3 cellular contexts compared by ENCODE assay signal in the genomic region with DNA sequence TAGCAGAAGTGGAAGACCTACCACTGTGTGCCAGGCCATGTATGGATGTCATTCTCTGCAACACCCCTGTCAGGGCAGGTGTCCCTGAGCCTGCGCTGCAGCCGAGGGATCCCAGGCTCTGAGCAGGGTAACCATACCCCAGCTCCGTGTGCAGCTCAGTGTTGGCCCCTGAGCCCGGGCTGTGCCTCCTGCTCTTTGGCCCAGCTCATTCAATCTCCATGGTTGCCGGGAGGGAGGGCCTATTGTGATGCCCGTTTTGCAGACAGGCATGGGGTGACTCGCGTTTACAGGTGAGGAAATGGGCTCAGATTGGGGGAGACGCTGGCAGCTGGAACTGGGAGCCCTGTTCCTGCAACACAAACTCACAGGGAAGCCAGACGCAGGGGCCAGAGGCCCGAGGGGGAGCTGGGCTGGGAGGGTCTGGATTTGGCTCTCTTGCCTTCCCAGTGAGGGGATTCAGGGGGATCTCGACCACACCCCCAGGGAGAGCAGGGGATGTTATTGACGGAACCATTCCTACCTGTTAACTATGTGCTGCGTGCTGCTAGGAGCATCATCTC.
TF ChIP-seq lines count a peak whose summit lies in the region.

No MANE protein-coding gene starts in this region.

TF ChIP-seq in GM23338, 12 proteins besides CTCF, POLR2A, EP300 and RAD21 (continues in another document):
- TF ChIP-seq, protein P1, sequence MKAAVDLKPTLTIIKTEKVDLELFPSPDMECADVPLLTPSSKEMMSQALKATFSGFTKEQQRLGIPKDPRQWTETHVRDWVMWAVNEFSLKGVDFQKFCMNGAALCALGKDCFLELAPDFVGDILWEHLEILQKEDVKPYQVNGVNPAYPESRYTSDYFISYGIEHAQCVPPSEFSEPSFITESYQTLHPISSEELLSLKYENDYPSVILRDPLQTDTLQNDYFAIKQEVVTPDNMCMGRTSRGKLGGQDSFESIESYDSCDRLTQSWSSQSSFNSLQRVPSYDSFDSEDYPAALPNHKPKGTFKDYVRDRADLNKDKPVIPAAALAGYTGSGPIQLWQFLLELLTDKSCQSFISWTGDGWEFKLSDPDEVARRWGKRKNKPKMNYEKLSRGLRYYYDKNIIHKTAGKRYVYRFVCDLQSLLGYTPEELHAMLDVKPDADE (IDR thresholded peaks at IDR 0.05) = no peak
- no peak for TF ChIP-seq JUNB (IDR thresholded peaks at IDR 0.05; ENCODE audit: unreplicated experiment)
- no peak for TF ChIP-seq EZH2phosphoT487 (IDR thresholded peaks at IDR 0.05; ENCODE audit: unreplicated experiment)
- TF ChIP-seq STAT1 (IDR thresholded peaks at IDR 0.05; ENCODE audit: unreplicated experiment) = no peak
- TF ChIP-seq CREB1 (CRISPR knock-in tag; IDR thresholded peaks at IDR 0.05; ENCODE audit: low read depth) = no peak
- no peak for TF ChIP-seq ZNF114 (CRISPR knock-in tag; IDR thresholded peaks at IDR 0.05)
- no peak for TF ChIP-seq POLR2AphosphoS5 (IDR thresholded peaks at IDR 0.05; ENCODE audit: low read depth)
- no peak for TF ChIP-seq EZH2 (IDR thresholded peaks at IDR 0.05; ENCODE audit: low read depth, unreplicated experiment)
- no peak for TF ChIP-seq NANOG (IDR thresholded peaks at IDR 0.05; ENCODE audit: borderline replicate concordance)
- TF ChIP-seq, protein P2, sequence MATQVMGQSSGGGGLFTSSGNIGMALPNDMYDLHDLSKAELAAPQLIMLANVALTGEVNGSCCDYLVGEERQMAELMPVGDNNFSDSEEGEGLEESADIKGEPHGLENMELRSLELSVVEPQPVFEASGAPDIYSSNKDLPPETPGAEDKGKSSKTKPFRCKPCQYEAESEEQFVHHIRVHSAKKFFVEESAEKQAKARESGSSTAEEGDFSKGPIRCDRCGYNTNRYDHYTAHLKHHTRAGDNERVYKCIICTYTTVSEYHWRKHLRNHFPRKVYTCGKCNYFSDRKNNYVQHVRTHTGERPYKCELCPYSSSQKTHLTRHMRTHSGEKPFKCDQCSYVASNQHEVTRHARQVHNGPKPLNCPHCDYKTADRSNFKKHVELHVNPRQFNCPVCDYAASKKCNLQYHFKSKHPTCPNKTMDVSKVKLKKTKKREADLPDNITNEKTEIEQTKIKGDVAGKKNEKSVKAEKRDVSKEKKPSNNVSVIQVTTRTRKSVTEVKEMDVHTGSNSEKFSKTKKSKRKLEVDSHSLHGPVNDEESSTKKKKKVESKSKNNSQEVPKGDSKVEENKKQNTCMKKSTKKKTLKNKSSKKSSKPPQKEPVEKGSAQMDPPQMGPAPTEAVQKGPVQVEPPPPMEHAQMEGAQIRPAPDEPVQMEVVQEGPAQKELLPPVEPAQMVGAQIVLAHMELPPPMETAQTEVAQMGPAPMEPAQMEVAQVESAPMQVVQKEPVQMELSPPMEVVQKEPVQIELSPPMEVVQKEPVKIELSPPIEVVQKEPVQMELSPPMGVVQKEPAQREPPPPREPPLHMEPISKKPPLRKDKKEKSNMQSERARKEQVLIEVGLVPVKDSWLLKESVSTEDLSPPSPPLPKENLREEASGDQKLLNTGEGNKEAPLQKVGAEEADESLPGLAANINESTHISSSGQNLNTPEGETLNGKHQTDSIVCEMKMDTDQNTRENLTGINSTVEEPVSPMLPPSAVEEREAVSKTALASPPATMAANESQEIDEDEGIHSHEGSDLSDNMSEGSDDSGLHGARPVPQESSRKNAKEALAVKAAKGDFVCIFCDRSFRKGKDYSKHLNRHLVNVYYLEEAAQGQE (IDR thresholded peaks at IDR 0.05; ENCODE audit: unreplicated experiment) = no peak
- TF ChIP-seq ZNF331 (CRISPR knock-in tag; IDR thresholded peaks at IDR 0.05; ENCODE audit: low read depth) = no peak

TF ChIP-seq in H1, 55 proteins besides CTCF, POLR2A, EP300 and RAD21 (continues in another document):
- TF ChIP-seq, protein P3, sequence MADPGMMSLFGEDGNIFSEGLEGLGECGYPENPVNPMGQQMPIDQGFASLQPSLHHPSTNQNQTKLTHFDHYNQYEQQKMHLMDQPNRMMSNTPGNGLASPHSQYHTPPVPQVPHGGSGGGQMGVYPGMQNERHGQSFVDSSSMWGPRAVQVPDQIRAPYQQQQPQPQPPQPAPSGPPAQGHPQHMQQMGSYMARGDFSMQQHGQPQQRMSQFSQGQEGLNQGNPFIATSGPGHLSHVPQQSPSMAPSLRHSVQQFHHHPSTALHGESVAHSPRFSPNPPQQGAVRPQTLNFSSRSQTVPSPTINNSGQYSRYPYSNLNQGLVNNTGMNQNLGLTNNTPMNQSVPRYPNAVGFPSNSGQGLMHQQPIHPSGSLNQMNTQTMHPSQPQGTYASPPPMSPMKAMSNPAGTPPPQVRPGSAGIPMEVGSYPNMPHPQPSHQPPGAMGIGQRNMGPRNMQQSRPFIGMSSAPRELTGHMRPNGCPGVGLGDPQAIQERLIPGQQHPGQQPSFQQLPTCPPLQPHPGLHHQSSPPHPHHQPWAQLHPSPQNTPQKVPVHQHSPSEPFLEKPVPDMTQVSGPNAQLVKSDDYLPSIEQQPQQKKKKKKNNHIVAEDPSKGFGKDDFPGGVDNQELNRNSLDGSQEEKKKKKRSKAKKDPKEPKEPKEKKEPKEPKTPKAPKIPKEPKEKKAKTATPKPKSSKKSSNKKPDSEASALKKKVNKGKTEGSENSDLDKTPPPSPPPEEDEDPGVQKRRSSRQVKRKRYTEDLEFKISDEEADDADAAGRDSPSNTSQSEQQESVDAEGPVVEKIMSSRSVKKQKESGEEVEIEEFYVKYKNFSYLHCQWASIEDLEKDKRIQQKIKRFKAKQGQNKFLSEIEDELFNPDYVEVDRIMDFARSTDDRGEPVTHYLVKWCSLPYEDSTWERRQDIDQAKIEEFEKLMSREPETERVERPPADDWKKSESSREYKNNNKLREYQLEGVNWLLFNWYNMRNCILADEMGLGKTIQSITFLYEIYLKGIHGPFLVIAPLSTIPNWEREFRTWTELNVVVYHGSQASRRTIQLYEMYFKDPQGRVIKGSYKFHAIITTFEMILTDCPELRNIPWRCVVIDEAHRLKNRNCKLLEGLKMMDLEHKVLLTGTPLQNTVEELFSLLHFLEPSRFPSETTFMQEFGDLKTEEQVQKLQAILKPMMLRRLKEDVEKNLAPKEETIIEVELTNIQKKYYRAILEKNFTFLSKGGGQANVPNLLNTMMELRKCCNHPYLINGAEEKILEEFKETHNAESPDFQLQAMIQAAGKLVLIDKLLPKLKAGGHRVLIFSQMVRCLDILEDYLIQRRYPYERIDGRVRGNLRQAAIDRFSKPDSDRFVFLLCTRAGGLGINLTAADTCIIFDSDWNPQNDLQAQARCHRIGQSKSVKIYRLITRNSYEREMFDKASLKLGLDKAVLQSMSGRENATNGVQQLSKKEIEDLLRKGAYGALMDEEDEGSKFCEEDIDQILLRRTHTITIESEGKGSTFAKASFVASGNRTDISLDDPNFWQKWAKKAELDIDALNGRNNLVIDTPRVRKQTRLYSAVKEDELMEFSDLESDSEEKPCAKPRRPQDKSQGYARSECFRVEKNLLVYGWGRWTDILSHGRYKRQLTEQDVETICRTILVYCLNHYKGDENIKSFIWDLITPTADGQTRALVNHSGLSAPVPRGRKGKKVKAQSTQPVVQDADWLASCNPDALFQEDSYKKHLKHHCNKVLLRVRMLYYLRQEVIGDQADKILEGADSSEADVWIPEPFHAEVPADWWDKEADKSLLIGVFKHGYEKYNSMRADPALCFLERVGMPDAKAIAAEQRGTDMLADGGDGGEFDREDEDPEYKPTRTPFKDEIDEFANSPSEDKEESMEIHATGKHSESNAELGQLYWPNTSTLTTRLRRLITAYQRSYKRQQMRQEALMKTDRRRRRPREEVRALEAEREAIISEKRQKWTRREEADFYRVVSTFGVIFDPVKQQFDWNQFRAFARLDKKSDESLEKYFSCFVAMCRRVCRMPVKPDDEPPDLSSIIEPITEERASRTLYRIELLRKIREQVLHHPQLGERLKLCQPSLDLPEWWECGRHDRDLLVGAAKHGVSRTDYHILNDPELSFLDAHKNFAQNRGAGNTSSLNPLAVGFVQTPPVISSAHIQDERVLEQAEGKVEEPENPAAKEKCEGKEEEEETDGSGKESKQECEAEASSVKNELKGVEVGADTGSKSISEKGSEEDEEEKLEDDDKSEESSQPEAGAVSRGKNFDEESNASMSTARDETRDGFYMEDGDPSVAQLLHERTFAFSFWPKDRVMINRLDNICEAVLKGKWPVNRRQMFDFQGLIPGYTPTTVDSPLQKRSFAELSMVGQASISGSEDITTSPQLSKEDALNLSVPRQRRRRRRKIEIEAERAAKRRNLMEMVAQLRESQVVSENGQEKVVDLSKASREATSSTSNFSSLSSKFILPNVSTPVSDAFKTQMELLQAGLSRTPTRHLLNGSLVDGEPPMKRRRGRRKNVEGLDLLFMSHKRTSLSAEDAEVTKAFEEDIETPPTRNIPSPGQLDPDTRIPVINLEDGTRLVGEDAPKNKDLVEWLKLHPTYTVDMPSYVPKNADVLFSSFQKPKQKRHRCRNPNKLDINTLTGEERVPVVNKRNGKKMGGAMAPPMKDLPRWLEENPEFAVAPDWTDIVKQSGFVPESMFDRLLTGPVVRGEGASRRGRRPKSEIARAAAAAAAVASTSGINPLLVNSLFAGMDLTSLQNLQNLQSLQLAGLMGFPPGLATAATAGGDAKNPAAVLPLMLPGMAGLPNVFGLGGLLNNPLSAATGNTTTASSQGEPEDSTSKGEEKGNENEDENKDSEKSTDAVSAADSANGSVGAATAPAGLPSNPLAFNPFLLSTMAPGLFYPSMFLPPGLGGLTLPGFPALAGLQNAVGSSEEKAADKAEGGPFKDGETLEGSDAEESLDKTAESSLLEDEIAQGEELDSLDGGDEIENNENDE (IDR thresholded peaks at IDR 0.05; ENCODE audit: insufficient replicate concordance, low read length) = no peak
- TF ChIP-seq BCL11A (IDR thresholded peaks at IDR 0.05; ENCODE audit: low read depth in 2 of 2, low read length in 2 of 2) = no peak
- TF ChIP-seq GABPA (IDR thresholded peaks at IDR 0.05; ENCODE audit: borderline replicate concordance, insufficient read depth, low read length) = no peak
- TF ChIP-seq RFX5 (IDR thresholded peaks at IDR 0.05; ENCODE audit: borderline replicate concordance, low read depth, low read length) = no peak
- no peak for TF ChIP-seq TEAD4 (IDR thresholded peaks at IDR 0.05; ENCODE audit: low read depth, low read length)
- no peak for TF ChIP-seq TBP (IDR thresholded peaks at IDR 0.05; ENCODE audit: low read depth, low read length)

TF ChIP-seq in WTC11, 78 proteins besides CTCF, POLR2A, EP300 and RAD21:
- TF ChIP-seq ESRRA (CRISPR knock-in tag; IDR thresholded peaks at IDR 0.05; ENCODE audit: borderline replicate concordance) = no peak
- TF ChIP-seq, protein P4, sequence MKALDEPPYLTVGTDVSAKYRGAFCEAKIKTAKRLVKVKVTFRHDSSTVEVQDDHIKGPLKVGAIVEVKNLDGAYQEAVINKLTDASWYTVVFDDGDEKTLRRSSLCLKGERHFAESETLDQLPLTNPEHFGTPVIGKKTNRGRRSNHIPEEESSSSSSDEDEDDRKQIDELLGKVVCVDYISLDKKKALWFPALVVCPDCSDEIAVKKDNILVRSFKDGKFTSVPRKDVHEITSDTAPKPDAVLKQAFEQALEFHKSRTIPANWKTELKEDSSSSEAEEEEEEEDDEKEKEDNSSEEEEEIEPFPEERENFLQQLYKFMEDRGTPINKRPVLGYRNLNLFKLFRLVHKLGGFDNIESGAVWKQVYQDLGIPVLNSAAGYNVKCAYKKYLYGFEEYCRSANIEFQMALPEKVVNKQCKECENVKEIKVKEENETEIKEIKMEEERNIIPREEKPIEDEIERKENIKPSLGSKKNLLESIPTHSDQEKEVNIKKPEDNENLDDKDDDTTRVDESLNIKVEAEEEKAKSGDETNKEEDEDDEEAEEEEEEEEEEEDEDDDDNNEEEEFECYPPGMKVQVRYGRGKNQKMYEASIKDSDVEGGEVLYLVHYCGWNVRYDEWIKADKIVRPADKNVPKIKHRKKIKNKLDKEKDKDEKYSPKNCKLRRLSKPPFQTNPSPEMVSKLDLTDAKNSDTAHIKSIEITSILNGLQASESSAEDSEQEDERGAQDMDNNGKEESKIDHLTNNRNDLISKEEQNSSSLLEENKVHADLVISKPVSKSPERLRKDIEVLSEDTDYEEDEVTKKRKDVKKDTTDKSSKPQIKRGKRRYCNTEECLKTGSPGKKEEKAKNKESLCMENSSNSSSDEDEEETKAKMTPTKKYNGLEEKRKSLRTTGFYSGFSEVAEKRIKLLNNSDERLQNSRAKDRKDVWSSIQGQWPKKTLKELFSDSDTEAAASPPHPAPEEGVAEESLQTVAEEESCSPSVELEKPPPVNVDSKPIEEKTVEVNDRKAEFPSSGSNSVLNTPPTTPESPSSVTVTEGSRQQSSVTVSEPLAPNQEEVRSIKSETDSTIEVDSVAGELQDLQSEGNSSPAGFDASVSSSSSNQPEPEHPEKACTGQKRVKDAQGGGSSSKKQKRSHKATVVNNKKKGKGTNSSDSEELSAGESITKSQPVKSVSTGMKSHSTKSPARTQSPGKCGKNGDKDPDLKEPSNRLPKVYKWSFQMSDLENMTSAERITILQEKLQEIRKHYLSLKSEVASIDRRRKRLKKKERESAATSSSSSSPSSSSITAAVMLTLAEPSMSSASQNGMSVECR (CRISPR knock-in tag; IDR thresholded peaks at IDR 0.05; ENCODE audit: borderline replicate concordance) = no peak
